Comparison of ENCODE assay signal across 2 cellular contexts in the genomic region with DNA sequence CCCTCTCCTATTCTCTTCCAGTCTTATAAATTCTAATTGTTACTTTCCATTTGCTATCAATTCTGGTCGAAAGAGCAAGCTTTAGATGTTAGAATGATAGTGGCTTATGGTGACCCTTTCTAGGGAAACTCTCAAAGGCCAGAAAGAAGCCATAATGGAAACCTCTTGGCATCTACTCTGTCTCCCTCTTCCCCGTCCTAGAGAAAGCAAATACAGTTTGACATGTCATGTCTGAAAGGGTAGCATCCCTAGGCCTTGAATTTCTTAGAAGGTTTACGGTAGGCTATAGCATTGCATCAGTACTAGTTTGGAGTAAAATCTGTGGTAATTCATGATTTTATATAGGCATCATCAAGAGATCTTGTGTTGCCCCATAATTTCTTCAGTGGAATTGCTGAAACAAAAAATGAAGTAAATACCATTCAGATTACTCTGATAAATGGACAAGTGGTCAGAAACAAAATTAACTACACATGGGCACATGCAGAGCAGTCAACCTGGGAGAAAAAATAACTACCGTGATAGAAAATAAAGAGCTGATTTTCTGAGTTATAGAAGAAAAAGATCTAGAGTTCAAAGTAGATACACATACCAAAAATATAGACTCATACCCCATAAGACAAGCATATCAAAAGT.
A peak's percentile ranks its signal among the peaks of the same experiment; 100 is the strongest.
TF ChIP-seq lines count a peak whose summit lies in the region.

No MANE protein-coding gene starts in this region.

TF ChIP-seq in WTC11, 78 proteins besides CTCF, POLR2A, EP300 and RAD21:
- TF ChIP-seq, protein P1, sequence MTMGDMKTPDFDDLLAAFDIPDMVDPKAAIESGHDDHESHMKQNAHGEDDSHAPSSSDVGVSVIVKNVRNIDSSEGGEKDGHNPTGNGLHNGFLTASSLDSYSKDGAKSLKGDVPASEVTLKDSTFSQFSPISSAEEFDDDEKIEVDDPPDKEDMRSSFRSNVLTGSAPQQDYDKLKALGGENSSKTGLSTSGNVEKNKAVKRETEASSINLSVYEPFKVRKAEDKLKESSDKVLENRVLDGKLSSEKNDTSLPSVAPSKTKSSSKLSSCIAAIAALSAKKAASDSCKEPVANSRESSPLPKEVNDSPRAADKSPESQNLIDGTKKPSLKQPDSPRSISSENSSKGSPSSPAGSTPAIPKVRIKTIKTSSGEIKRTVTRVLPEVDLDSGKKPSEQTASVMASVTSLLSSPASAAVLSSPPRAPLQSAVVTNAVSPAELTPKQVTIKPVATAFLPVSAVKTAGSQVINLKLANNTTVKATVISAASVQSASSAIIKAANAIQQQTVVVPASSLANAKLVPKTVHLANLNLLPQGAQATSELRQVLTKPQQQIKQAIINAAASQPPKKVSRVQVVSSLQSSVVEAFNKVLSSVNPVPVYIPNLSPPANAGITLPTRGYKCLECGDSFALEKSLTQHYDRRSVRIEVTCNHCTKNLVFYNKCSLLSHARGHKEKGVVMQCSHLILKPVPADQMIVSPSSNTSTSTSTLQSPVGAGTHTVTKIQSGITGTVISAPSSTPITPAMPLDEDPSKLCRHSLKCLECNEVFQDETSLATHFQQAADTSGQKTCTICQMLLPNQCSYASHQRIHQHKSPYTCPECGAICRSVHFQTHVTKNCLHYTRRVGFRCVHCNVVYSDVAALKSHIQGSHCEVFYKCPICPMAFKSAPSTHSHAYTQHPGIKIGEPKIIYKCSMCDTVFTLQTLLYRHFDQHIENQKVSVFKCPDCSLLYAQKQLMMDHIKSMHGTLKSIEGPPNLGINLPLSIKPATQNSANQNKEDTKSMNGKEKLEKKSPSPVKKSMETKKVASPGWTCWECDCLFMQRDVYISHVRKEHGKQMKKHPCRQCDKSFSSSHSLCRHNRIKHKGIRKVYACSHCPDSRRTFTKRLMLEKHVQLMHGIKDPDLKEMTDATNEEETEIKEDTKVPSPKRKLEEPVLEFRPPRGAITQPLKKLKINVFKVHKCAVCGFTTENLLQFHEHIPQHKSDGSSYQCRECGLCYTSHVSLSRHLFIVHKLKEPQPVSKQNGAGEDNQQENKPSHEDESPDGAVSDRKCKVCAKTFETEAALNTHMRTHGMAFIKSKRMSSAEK (CRISPR knock-in tag; IDR thresholded peaks at IDR 0.05; ENCODE audit: borderline replicate concordance): 0 out of 2 replicates have a peak, but pooled peaks have one; percentile 72
- TF ChIP-seq, protein P2, sequence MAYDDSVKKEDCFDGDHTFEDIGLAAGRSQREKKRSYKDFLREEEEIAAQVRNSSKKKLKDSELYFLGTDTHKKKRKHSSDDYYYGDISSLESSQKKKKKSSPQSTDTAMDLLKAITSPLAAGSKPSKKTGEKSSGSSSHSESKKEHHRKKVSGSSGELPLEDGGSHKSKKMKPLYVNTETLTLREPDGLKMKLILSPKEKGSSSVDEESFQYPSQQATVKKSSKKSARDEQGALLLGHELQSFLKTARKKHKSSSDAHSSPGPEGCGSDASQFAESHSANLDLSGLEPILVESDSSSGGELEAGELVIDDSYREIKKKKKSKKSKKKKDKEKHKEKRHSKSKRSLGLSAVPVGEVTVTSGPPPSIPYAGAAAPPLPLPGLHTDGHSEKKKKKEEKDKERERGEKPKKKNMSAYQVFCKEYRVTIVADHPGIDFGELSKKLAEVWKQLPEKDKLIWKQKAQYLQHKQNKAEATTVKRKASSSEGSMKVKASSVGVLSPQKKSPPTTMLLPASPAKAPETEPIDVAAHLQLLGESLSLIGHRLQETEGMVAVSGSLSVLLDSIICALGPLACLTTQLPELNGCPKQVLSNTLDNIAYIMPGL (CRISPR knock-in tag; IDR thresholded peaks at IDR 0.05): no peak
TF ChIP-seq in WTC11: peak in this region for 1.

TF ChIP-seq in endothelial cell of umbilical vein, 7 proteins besides CTCF, POLR2A, EP300 and RAD21 (continued from another document):
- TF ChIP-seq MYC (IDR thresholded peaks at IDR 0.05; ENCODE audit: low read depth, low read length) (no peak), JUN (IDR thresholded peaks at IDR 0.05; ENCODE audit: borderline replicate concordance, insufficient read depth, insufficient read length, low read depth) (no peak)
